In genomic region chr1:22143065-22143514, GRCh38 we compare ENCODE assay signal across 8 cellular contexts. TPM values are rescaled to one million over a fixed set of nuclear protein-coding genes. Genes with fewer than 3 reads are reported as not detected.
DNase-seq lines count a peak whose midpoint lies in the region; ATAC-seq and TF ChIP-seq lines count a peak whose summit lies in the region.

Gene WNT4 (minus strand): TSS chr1:22143097. CDS start chr1:22142922, 175 bp downstream.

- no peaks in the 10 kb centered on the region for H3K9me3 Mint-ChIP-seq in activated T-helper 2 cell treated with anti-CD3 and anti-CD28 coated beads, Interferon-gamma antibody, Interleukin-2, Interleukin-4, amounts not matched to agents 10 μg/mL and 5 μg/mL and 100 μg/mL, durations not matched to agents 14 hours and 24 hours and 36 hours

- H3K9me3 ChIP-seq in HUES6 (ENCODE audit: control insufficient read depth, insufficient read depth, low read depth, low read length) (no peaks in the 10 kb centered on the region), heart right ventricle (no peaks in the 10 kb centered on the region), trophoblast cell (ENCODE audit: insufficient read depth, low read depth, low read length) (peaks cover 1% of the 10 kb centered on the region)

- no peak within 1 kb of the TSS for H2BK120ac ChIP-seq in trophoblast cell (ENCODE audit: insufficient read depth, low read length, poor library complexity)

- H3K4me3 ChIP-seq in HUES6 (ENCODE audit: low read depth, low read length) = peak within 1 kb of the TSS; percentile 57
- H3K4me3 ChIP-seq in heart right ventricle = peak within 1 kb of the TSS in 9 of 10 donors; percentile 38 to 65 (median 48)
- peak within 1 kb of the TSS; percentile 68 for H3K4me3 ChIP-seq in trophoblast cell (ENCODE audit: low read depth, low read length)

- peaks cover 2% of the 10 kb centered on the region for H3K79me2 ChIP-seq in trophoblast cell (ENCODE audit: control insufficient read depth, insufficient read depth, low read length, poor library complexity)

- no peak within 1 kb of the TSS for H3K23ac ChIP-seq in trophoblast cell (ENCODE audit: low read length)

- DNase-seq in NCI-H146 (lab: John Stamatoyannopoulos, UW) (peak; percentile 36), NCI-H146 treated with DMSO at 0.1 percent for 48 hours (lab: John Stamatoyannopoulos, UW; ENCODE audit: unreplicated experiment) (no peak), heart right ventricle (peak in 1 of 2 donors; percentile 37), trophoblast cell (peak in 1 of 2 donors; percentile 49), mesenteric fat pad (ENCODE audit: low spot score) (no peak)
- no peak for DNase-seq in activated T-helper 2 cell treated with anti-CD3 and anti-CD28 coated beads, Interferon-gamma antibody, Interleukin-2, Interleukin-4, amounts not matched to agents 10 μg/mL and 5 μg/mL and 100 μg/mL, durations not matched to agents 14 hours and 24 hours and 36 hours (ENCODE audit: low spot score)

- no peak within 1 kb of the TSS for H3K27ac Mint-ChIP-seq in activated T-helper 2 cell treated with anti-CD3 and anti-CD28 coated beads, Interferon-gamma antibody, Interleukin-2, Interleukin-4, amounts not matched to agents 10 μg/mL and 5 μg/mL and 100 μg/mL, durations not matched to agents 14 hours and 24 hours and 36 hours

- H4K91ac ChIP-seq in trophoblast cell (ENCODE audit: low read depth, low read length) = peak within 1 kb of the TSS; percentile 16

- peak within 1 kb of the TSS; percentile 63 for H3K4me3 Mint-ChIP-seq in activated T-helper 2 cell treated with anti-CD3 and anti-CD28 coated beads, Interferon-gamma antibody, Interleukin-2, Interleukin-4, amounts not matched to agents 10 μg/mL and 5 μg/mL and 100 μg/mL, durations not matched to agents 14 hours and 24 hours and 36 hours (ENCODE audit: low read depth)

- H3K4ac ChIP-seq in trophoblast cell (ENCODE audit: low read depth, low read length) = peak within 1 kb of the TSS; percentile 38

- H3K4me1 ChIP-seq in HUES6 (ENCODE audit: control insufficient read depth, insufficient read depth, low read length) (peaks cover 30% of the 10 kb centered on the region), heart right ventricle (peaks cover 0 to 16% (median 8%) of the 10 kb centered on the region in 9 donors), trophoblast cell (ENCODE audit: control insufficient read depth in 1 of 2, insufficient read depth in 2 of 2, low read length in 2 of 2) (peaks cover 28 to 30% of the 10 kb centered on the region in 2 experiments)

- intact Hi-C loops in activated T-helper 2 cell treated with anti-CD3 and anti-CD28 coated beads, Interferon-gamma antibody, Interleukin-2, Interleukin-4, amounts not matched to agents 10 μg/mL and 5 μg/mL and 100 μg/mL, durations not matched to agents 14 hours and 24 hours and 36 hours (cut with micrococcal nuclease) = no loop called here
- intact Hi-C loops in heart right ventricle (cut with DNase I) = no loop called here

- H3K18ac ChIP-seq in trophoblast cell (ENCODE audit: low read length) = peak within 1 kb of the TSS; percentile 64

- H2BK12ac ChIP-seq in trophoblast cell (ENCODE audit: low read length) = peak within 1 kb of the TSS; percentile 42

- H3K79me1 ChIP-seq in trophoblast cell (ENCODE audit: low read length) = peaks cover 5% of the 10 kb centered on the region

- 0 to 2% methylated on average over 9 to 51 of the region's 67 CpGs for WGBS in heart right ventricle, 2 donors
- WGBS in trophoblast cell (ENCODE audit: extremely low coverage, insufficient coverage, insufficient read length) = no CpG with 5 or more reads among the region's 67 CpGs

- no peak within 1 kb of the TSS for H2AK5ac ChIP-seq in trophoblast cell (ENCODE audit: low read length)

- H3K4me1 Mint-ChIP-seq in activated T-helper 2 cell treated with anti-CD3 and anti-CD28 coated beads, Interferon-gamma antibody, Interleukin-2, Interleukin-4, amounts not matched to agents 10 μg/mL and 5 μg/mL and 100 μg/mL, durations not matched to agents 14 hours and 24 hours and 36 hours (ENCODE audit: low read depth) = no peaks in the 10 kb centered on the region

- peak; percentile 47 to 73 (median 68) for ATAC-seq in heart right ventricle
- ATAC-seq in GM21390 (IDR thresholded peaks at IDR 0.05; ENCODE audit: unreplicated experiment) = no peak

- peak within 1 kb of the TSS; percentile 45 for H3K14ac ChIP-seq in trophoblast cell (ENCODE audit: low read length)

- peaks cover 61% of the 10 kb centered on the region for H3K27me3 Mint-ChIP-seq in activated T-helper 2 cell treated with anti-CD3 and anti-CD28 coated beads, Interferon-gamma antibody, Interleukin-2, Interleukin-4, amounts not matched to agents 10 μg/mL and 5 μg/mL and 100 μg/mL, durations not matched to agents 14 hours and 24 hours and 36 hours (ENCODE audit: low read depth)

- H2AFZ ChIP-seq in trophoblast cell (ENCODE audit: insufficient read depth, low read length, poor library complexity) = peak within 1 kb of the TSS; percentile 63

- peak within 1 kb of the TSS; percentile 2 for H2BK5ac ChIP-seq in trophoblast cell (ENCODE audit: low read depth, low read length, poor library complexity)

- H3K36me3 ChIP-seq in HUES6 (ENCODE audit: control insufficient read depth, insufficient read depth, low read length) (no peaks in the 10 kb centered on the region), heart right ventricle (no peaks in the 10 kb centered on the region), trophoblast cell (ENCODE audit: control insufficient read depth in 1 of 2, insufficient read depth in 2 of 2, low read length in 2 of 2) (no peaks in the 10 kb centered on the region)

- no peak within 1 kb of the TSS for H3K9ac ChIP-seq in HUES6 (ENCODE audit: low read length)
- no peak within 1 kb of the TSS for H3K9ac ChIP-seq in trophoblast cell (ENCODE audit: low read length)

- no peaks in the 10 kb centered on the region for H3K36me3 Mint-ChIP-seq in activated T-helper 2 cell treated with anti-CD3 and anti-CD28 coated beads, Interferon-gamma antibody, Interleukin-2, Interleukin-4, amounts not matched to agents 10 μg/mL and 5 μg/mL and 100 μg/mL, durations not matched to agents 14 hours and 24 hours and 36 hours (ENCODE audit: low read depth)

- peak in 6 of 9 donors; percentile 5 to 50 (median 24) for TF ChIP-seq CTCF in heart right ventricle (IDR thresholded peaks at IDR 0.05)

- peak within 1 kb of the TSS; percentile 72 for H3K4me2 ChIP-seq in trophoblast cell (ENCODE audit: low read length)

- no peak within 1 kb of the TSS for H3K27ac ChIP-seq in HUES6 (ENCODE audit: low read depth, low read length)
- H3K27ac ChIP-seq in heart right ventricle = no peak within 1 kb of the TSS
- peak within 1 kb of the TSS; percentile 45 for H3K27ac ChIP-seq in trophoblast cell (ENCODE audit: low read depth, low read length)

- H4K12ac ChIP-seq in trophoblast cell (ENCODE audit: low read depth, low read length) = peak within 1 kb of the TSS; percentile 41

- peak within 1 kb of the TSS; percentile 75 for H4K8ac ChIP-seq in trophoblast cell (ENCODE audit: low read depth, low read length)

- peaks cover 59% of the 10 kb centered on the region for H3K27me3 ChIP-seq in HUES6 (ENCODE audit: control insufficient read depth, insufficient read depth, low read length)
- H3K27me3 ChIP-seq in heart right ventricle = peaks cover 0 to 73% (median 62%) of the 10 kb centered on the region in 7 donors
- no peaks in the 10 kb centered on the region for H3K27me3 ChIP-seq in trophoblast cell (ENCODE audit: insufficient read depth, low read length)

RNA-seq across cellular contexts. Expression of gene WNT4, which starts in this region (rescaled TPM):
- total RNA-seq in activated T-helper 2 cell treated with anti-CD3 and anti-CD28 coated beads, Interferon-gamma antibody, Interleukin-2, Interleukin-4, amounts not matched to agents 10 μg/mL and 5 μg/mL and 100 μg/mL, durations not matched to agents 14 hours and 24 hours and 36 hours = not detected in 2 replicates
- total RNA-seq in heart right ventricle (under 1 TPM in 1 of 10 donors, not detected in 9; 0.16 TPM), mesenteric fat pad (0.10 TPM)
- under 1 TPM in 1 of 2 donors, not detected in 1; 0.06 TPM for polyA plus RNA-seq in heart right ventricle
- 3.9 and 4.6 TPM in 2 replicates for polyA plus RNA-seq in trophoblast cell (2013)

Comparison
In these comparisons a context has a peak if more than half of its experiments do, and no peak if none do; other contexts are left out.
1. Peak in ATAC-seq and H3K4me3 ChIP-seq in heart right ventricle; RNA of the gene not detected or under 1 TPM.